25 cellular contexts compared by ENCODE assay signal in the genomic region with DNA sequence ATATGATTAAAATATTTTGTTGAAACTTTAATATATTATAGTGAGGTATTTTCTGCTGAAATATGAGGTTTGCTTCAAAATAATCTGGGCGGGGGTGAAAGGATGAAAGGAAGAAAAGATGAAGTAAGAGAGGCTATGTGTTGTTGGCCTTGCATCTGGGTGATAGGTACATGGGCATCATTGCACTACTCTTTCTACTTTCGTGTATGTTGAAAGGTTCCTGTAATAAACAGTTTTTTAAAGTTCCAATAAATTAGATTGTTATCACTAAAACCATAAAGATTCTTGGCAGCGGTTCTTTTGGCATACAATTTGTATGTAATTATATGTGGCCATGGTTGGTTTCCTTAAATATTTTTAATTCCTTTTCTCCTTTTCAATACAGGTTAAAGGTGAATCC. TPM values are rescaled to one million over a fixed set of nuclear protein-coding genes. Genes with fewer than 3 reads are reported as not detected.
"Had no signal": no experiment of that assay in that cellular context is flagged by ENCODE, and none has a peak within 500 bp of the region (broad histone marks: within the 10 kb centered on the region; RNA-seq: fewer than 3 reads in every experiment).

No MANE protein-coding gene starts in this region.

- H3K27ac ChIP-seq: neural progenitor cell, ovary, parathyroid adenoma, psoas muscle, skin epidermis, stomach, thoracic aorta, thyroid gland, tibial nerve, upper lobe of right lung, uterus had no signal

- H3K27me3 ChIP-seq: neural progenitor cell, ovary, stomach, thyroid gland, tibial nerve, upper lobe of right lung, uterus had no signal

- DNase-seq: naive thymus-derived CD4-positive, alpha-beta T cell; natural killer cell; occipital lobe; ovary; posterior cingulate gyrus; psoas muscle; right cardiac atrium; stimulated activated CD4-positive, alpha-beta T cell treated with anti-CD3 and anti-CD28 coated beads, Interleukin-15, amount 100 ng/mL, for 24 hours; stimulated activated CD4-positive, alpha-beta T cell treated with anti-CD3 and anti-CD28 coated beads, Interleukin-2, amount 100 ng/mL, for 24 hours; stimulated activated CD4-positive, alpha-beta T cell treated with anti-CD3 and anti-CD28 coated beads, Interleukin-2, amount 100 ng/mL, for 48 hours; stimulated activated CD4-positive, alpha-beta T cell treated with anti-CD3 and anti-CD28 coated beads, Interleukin-4, amount 100 ng/mL, for 24 hours; stimulated activated naive B cell treated with anti-CD40 and anti-IgM and Interleukin-4, amounts not matched to agents 10 μg/mL and 1 μg/mL and 100 μg/mL, for 72 hours; stimulated activated naive CD4-positive, alpha-beta T cell treated with Interleukin-2 at 50 U/mL for 16 hours; stomach; thyroid gland; upper lobe of right lung had no signal

- H3K9me3 ChIP-seq: ovary, psoas muscle, stomach, thoracic aorta, thyroid gland, tibial nerve, upper lobe of right lung, uterus had no signal

- ATAC-seq: naive thymus-derived CD4-positive, alpha-beta T cell; natural killer cell; psoas muscle; right cardiac atrium; sciatic nerve; stimulated activated effector memory CD8-positive, alpha-beta T cell treated with anti-CD3 and anti-CD28 coated beads, Interleukin-12 subunit alpha, Interleukin-12 subunit beta, amount 100 ng/mL, for 72 hours; stimulated activated naive B cell treated with anti-CD40 and anti-IgM and Interleukin-4, amounts not matched to agents 10 μg/mL and 1 μg/mL and 100 μg/mL, for 72 hours; upper lobe of right lung had no signal

- H3K4me3 ChIP-seq: neural progenitor cell, ovary, psoas muscle, skin epidermis, stomach, thoracic aorta, thyroid gland, tibial nerve, upper lobe of right lung, uterus had no signal

- H3K36me3 ChIP-seq: neural progenitor cell, ovary, thoracic aorta, tibial nerve, upper lobe of right lung, uterus had no signal

- H3K4me1 ChIP-seq: neural progenitor cell, parathyroid adenoma, psoas muscle, thyroid gland, tibial nerve, upper lobe of right lung, uterus had no signal

RNA-seq across cellular contexts. Expression of a gene that starts 10.3 kb away (rescaled TPM):
- total RNA-seq: naive thymus-derived CD4-positive, alpha-beta T cell; natural killer cell; osteoblast had no signal
